In genomic region chr4:184600982-184601381, GRCh38 we compare ENCODE assay signal across 1 cellular context.
A peak's percentile ranks its signal among the peaks of the same experiment; 100 is the strongest.
TF ChIP-seq lines count a peak whose summit lies in the region.
"Not testable (repeated sequence)": the region's sequence is repeated elsewhere in the genome, so short reads cannot be mapped to it uniquely, and the experiment has no call there.

No MANE protein-coding gene starts in this region.

TF ChIP-seq in HepG2, 621 proteins besides CTCF, POLR2A, EP300 and RAD21:
- TF ChIP-seq ZBTB34 (CRISPR knock-in tag; IDR thresholded peaks at IDR 0.05) (peak; percentile 81), FOXA1 (CRISPR knock-in tag; IDR thresholded peaks at IDR 0.05) (0 out of 2 replicates have a peak, but pooled peaks have one; percentile 8), ZBTB33 (CRISPR knock-in tag; IDR thresholded peaks at IDR 0.05) (peak; percentile 72)
- TF ChIP-seq FOXA1 (IDR thresholded peaks at IDR 0.05), result not testable (repeated sequence)
